1 cellular context compared by ENCODE assay signal in the genomic region with DNA sequence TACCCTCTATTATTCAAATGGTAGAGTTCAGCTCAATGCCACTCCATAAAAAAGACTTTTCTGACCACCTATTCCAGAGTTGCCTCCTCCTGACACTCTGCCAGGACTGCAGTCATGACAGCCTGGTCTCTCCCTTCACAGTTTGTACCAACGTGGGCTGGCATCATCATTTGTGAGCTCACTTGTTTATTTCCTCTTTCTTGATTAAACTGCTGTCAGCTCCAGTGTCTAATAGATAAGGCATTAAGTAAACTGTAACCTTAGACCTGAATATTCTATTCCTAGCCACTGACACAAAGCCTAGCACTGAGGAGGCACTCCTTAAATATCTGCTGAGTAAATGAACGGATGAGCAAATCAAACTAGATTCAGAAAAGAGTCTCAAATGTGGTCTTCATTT.
TF ChIP-seq lines count a peak whose summit lies in the region.

No MANE protein-coding gene starts in this region.

TF ChIP-seq in WTC11, 78 proteins besides CTCF, POLR2A, EP300 and RAD21 (continued from another document):
- TF ChIP-seq, protein P1, sequence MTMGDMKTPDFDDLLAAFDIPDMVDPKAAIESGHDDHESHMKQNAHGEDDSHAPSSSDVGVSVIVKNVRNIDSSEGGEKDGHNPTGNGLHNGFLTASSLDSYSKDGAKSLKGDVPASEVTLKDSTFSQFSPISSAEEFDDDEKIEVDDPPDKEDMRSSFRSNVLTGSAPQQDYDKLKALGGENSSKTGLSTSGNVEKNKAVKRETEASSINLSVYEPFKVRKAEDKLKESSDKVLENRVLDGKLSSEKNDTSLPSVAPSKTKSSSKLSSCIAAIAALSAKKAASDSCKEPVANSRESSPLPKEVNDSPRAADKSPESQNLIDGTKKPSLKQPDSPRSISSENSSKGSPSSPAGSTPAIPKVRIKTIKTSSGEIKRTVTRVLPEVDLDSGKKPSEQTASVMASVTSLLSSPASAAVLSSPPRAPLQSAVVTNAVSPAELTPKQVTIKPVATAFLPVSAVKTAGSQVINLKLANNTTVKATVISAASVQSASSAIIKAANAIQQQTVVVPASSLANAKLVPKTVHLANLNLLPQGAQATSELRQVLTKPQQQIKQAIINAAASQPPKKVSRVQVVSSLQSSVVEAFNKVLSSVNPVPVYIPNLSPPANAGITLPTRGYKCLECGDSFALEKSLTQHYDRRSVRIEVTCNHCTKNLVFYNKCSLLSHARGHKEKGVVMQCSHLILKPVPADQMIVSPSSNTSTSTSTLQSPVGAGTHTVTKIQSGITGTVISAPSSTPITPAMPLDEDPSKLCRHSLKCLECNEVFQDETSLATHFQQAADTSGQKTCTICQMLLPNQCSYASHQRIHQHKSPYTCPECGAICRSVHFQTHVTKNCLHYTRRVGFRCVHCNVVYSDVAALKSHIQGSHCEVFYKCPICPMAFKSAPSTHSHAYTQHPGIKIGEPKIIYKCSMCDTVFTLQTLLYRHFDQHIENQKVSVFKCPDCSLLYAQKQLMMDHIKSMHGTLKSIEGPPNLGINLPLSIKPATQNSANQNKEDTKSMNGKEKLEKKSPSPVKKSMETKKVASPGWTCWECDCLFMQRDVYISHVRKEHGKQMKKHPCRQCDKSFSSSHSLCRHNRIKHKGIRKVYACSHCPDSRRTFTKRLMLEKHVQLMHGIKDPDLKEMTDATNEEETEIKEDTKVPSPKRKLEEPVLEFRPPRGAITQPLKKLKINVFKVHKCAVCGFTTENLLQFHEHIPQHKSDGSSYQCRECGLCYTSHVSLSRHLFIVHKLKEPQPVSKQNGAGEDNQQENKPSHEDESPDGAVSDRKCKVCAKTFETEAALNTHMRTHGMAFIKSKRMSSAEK (CRISPR knock-in tag; IDR thresholded peaks at IDR 0.05; ENCODE audit: borderline replicate concordance): no peak
- TF ChIP-seq FOXP1 (CRISPR knock-in tag; IDR thresholded peaks at IDR 0.05; ENCODE audit: borderline replicate concordance) (no peak), RELA (CRISPR knock-in tag; IDR thresholded peaks at IDR 0.05; ENCODE audit: borderline replicate concordance) (no peak), TCF7 (CRISPR knock-in tag; IDR thresholded peaks at IDR 0.05; ENCODE audit: low read depth) (no peak), CREB1 (CRISPR knock-in tag; IDR thresholded peaks at IDR 0.05) (no peak), FOXK1 (CRISPR knock-in tag; IDR thresholded peaks at IDR 0.05) (no peak)
- TF ChIP-seq, protein P2, sequence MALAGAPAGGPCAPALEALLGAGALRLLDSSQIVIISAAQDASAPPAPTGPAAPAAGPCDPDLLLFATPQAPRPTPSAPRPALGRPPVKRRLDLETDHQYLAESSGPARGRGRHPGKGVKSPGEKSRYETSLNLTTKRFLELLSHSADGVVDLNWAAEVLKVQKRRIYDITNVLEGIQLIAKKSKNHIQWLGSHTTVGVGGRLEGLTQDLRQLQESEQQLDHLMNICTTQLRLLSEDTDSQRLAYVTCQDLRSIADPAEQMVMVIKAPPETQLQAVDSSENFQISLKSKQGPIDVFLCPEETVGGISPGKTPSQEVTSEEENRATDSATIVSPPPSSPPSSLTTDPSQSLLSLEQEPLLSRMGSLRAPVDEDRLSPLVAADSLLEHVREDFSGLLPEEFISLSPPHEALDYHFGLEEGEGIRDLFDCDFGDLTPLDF (CRISPR knock-in tag; IDR thresholded peaks at IDR 0.05): no peak
- TF ChIP-seq, protein P3, sequence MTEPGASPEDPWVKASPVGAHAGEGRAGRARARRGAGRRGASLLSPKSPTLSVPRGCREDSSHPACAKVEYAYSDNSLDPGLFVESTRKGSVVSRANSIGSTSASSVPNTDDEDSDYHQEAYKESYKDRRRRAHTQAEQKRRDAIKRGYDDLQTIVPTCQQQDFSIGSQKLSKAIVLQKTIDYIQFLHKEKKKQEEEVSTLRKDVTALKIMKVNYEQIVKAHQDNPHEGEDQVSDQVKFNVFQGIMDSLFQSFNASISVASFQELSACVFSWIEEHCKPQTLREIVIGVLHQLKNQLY (CRISPR knock-in tag; IDR thresholded peaks at IDR 0.05): no peak
- TF ChIP-seq, protein P4, sequence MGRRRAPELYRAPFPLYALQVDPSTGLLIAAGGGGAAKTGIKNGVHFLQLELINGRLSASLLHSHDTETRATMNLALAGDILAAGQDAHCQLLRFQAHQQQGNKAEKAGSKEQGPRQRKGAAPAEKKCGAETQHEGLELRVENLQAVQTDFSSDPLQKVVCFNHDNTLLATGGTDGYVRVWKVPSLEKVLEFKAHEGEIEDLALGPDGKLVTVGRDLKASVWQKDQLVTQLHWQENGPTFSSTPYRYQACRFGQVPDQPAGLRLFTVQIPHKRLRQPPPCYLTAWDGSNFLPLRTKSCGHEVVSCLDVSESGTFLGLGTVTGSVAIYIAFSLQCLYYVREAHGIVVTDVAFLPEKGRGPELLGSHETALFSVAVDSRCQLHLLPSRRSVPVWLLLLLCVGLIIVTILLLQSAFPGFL (CRISPR knock-in tag; IDR thresholded peaks at IDR 0.05; ENCODE audit: borderline replicate concordance): no peak
